ENCODE assay signal across 8 cellular contexts in the genomic region with DNA sequence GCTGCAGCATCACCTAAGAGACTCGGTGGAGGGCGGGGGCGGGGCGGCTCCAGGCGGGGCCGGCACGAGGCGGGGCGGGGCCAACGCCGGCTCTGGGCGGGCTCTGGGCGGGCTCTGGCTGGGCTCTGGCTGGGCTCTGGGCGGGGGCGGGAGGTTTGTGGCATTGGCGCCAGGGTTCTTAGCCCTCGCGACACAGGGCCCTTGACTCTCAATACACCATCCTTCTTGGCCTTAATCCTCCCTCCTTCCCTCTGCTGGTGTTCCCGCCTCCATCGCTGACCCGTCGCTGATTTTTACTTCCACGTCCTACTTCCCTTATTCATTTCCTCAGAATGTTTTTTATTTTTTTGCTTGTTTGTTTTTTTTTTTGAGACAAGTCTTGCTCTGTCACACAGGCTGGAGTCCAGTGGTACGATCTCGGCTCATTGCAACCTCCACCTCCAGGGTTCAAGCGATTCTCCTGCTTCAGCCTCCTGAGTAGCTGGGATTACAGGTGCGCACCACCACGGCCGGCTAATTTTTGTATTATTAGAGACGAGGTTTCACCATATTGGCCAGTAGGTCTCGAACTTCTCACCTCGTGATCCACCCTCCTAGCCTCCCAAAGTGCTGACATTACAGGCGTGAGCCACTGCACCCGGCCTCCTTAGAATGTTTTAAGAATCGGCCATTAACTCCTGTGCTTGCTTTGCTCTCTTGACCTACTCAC. TPM values are rescaled to one million over a fixed set of nuclear protein-coding genes. Genes with fewer than 3 reads are reported as not detected.
DNase-seq lines count a peak whose midpoint lies in the region; ATAC-seq and TF ChIP-seq lines count a peak whose summit lies in the region.

A gene with protein sequence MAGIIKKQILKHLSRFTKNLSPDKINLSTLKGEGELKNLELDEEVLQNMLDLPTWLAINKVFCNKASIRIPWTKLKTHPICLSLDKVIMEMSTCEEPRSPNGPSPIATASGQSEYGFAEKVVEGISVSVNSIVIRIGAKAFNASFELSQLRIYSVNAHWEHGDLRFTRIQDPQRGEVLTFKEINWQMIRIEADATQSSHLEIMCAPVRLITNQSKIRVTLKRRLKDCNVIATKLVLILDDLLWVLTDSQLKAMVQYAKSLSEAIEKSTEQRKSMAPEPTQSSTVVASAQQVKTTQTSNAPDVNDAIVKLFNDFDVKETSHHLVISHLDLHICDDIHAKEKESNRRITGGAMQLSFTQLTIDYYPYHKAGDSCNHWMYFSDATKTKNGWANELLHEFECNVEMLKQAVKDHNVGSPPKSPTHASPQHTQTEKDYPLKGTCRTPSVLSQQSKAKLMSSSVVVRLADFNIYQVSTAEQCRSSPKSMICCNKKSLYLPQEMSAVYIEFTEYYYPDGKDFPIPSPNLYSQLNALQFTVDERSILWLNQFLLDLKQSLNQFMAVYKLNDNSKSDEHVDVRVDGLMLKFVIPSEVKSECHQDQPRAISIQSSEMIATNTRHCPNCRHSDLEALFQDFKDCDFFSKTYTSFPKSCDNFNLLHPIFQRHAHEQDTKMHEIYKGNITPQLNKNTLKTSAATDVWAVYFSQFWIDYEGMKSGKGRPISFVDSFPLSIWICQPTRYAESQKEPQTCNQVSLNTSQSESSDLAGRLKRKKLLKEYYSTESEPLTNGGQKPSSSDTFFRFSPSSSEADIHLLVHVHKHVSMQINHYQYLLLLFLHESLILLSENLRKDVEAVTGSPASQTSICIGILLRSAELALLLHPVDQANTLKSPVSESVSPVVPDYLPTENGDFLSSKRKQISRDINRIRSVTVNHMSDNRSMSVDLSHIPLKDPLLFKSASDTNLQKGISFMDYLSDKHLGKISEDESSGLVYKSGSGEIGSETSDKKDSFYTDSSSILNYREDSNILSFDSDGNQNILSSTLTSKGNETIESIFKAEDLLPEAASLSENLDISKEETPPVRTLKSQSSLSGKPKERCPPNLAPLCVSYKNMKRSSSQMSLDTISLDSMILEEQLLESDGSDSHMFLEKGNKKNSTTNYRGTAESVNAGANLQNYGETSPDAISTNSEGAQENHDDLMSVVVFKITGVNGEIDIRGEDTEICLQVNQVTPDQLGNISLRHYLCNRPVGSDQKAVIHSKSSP (N-terminal part only) (minus strand): TSS at position 24 of the 709 bp plus-strand sequence. CDS start 239 bp downstream, outside the sequence.

- no peak for TF ChIP-seq POLR2A in right lobe of liver (IDR thresholded peaks at IDR 0.05)

- H3K9me3 ChIP-seq in BLaER1 treated with 17β-estradiol and CSF1 and Interleukin-3, amounts not matched to agents 10 nM and 100 nM (replicated peaks in 1 of 11) = peaks cover 0 to 7% (median 0%) of the 10 kb centered on the region in 11 experiments; a peak in 1 of 22 replicates
- H3K9me3 ChIP-seq in right lobe of liver = no peaks in the 10 kb centered on the region

- peak within 1 kb of the TSS; percentile 70 to 96 (median 85) for H3K4me2 ChIP-seq in BLaER1 treated with 17β-estradiol and CSF1 and Interleukin-3, amounts not matched to agents 10 nM and 100 nM

- 31% methylated on average over 15 of the region's 35 CpGs for WGBS in right lobe of liver (ENCODE audit: insufficient coverage, low coverage, low lambda C conversion rate, missing lambda C conversion rate)

- intact Hi-C loops in right lobe of liver (cut with DNase I) = no loop called here

- H3K27me3 ChIP-seq in BLaER1 treated with 17β-estradiol and CSF1 and Interleukin-3, amounts not matched to agents 10 nM and 100 nM = no peaks in the 10 kb centered on the region
- H3K27me3 ChIP-seq in right lobe of liver = no peaks in the 10 kb centered on the region

- H4K20me1 ChIP-seq in BLaER1 treated with 17β-estradiol and CSF1 and Interleukin-3, amounts not matched to agents 10 nM and 100 nM = peaks cover 5 to 41% (median 17%) of the 10 kb centered on the region in 11 experiments; a peak in 15 of 22 replicates

- DNase-seq in NCI-H774 (lab: John Stamatoyannopoulos, UW) (peak; percentile 75), dermis microvascular lymphatic vessel endothelial cell (ENCODE audit: low read depth in 2 of 2) (peak; percentile 25 to 83), right lobe of liver (peak; percentile 95)
- DNase-seq in activated CD4-positive, alpha-beta T cell treated with anti-CD3 and anti-CD28 coated beads, Interleukin-2, amount 50 U/mL, for 48 hours = peak; percentile 94
- DNase-seq in stimulated activated CD4-positive, alpha-beta T cell treated with anti-CD3 and anti-CD28 coated beads, Interleukin-4, amount 100 ng/mL, for 24 hours = peak; percentile 92

- peak; percentile 79 for ATAC-seq in GM19438 (IDR thresholded peaks at IDR 0.05; ENCODE audit: low read depth, unreplicated experiment)
- peak; percentile 25 for ATAC-seq in HG03558 (IDR thresholded peaks at IDR 0.05; ENCODE audit: extremely low read depth, unreplicated experiment)
- peak; percentile 91 to 96 (median 93) for ATAC-seq in right lobe of liver

- peaks cover 30 to 51% (median 38%) of the 10 kb centered on the region in 10 experiments for H3K4me1 ChIP-seq in BLaER1 treated with 17β-estradiol and CSF1 and Interleukin-3, amounts not matched to agents 10 nM and 100 nM
- peaks cover 0 to 53% (median 6%) of the 10 kb centered on the region in 4 donors for H3K4me1 ChIP-seq in right lobe of liver

- no peaks in the 10 kb centered on the region; a peak in 1 of 22 replicates for H3K36me3 ChIP-seq in BLaER1 treated with 17β-estradiol and CSF1 and Interleukin-3, amounts not matched to agents 10 nM and 100 nM
- H3K36me3 ChIP-seq in right lobe of liver = no peaks in the 10 kb centered on the region

- TF ChIP-seq CTCF in right lobe of liver (IDR thresholded peaks at IDR 0.05) = no peak

- peak within 1 kb of the TSS; percentile 81 to 100 (median 95) for H3K4me3 ChIP-seq in BLaER1 treated with 17β-estradiol and CSF1 and Interleukin-3, amounts not matched to agents 10 nM and 100 nM
- H3K4me3 ChIP-seq in right lobe of liver = peak within 1 kb of the TSS; percentile 94 to 96 (median 95)

- peak within 1 kb of the TSS; percentile 92 to 99 (median 98) for H3K9ac ChIP-seq in BLaER1 treated with 17β-estradiol and CSF1 and Interleukin-3, amounts not matched to agents 10 nM and 100 nM

- H3K27ac ChIP-seq in BLaER1 treated with 17β-estradiol and CSF1 and Interleukin-3, amounts not matched to agents 10 nM and 100 nM = peak within 1 kb of the TSS; percentile 93 to 99 (median 97)
- H3K27ac ChIP-seq in right lobe of liver = peak within 1 kb of the TSS; percentile 93 to 96 (median 94)

RNA-seq across cellular contexts. Expression of the gene that starts here (rescaled TPM):
- 9.6 and 11.2 TPM in 2 replicates for total RNA-seq in dermis microvascular lymphatic vessel endothelial cell
- 10 to 100 TPM; 26.1 to 34.5 (median 29.8) TPM for total RNA-seq in right lobe of liver

Comparison
In these comparisons a context has a peak if more than half of its experiments do, and no peak if none do; other contexts are left out.
1. Peak in every context shown above with its lines: DNase-seq, ATAC-seq, H3K4me3 ChIP-seq and H3K27ac ChIP-seq.
2. ATAC-seq: peak in every context shown above with its lines; median percentile 93 in right lobe of liver; 79 in GM19438; 25 in HG03558.